8 cellular contexts compared by ENCODE assay signal in genomic region chr19:12163841-12164240, GRCh38. TPM values are rescaled to one million over a fixed set of nuclear protein-coding genes. Genes with fewer than 3 reads are reported as not detected.
A peak's percentile ranks its signal among the peaks of the same experiment; 100 is the strongest.
DNase-seq lines count a peak whose midpoint lies in the region; ATAC-seq and TF ChIP-seq lines count a peak whose summit lies in the region.

No MANE protein-coding gene starts in this region.

- intact Hi-C loops in A673 (cut with micrococcal nuclease; ENCODE audit: unreplicated experiment) = no loop called here
- intact Hi-C loops in lower leg skin (cut with DNase I; ENCODE audit: low total_unique reads) = no loop called here
- intact Hi-C loops in vagina (cut with DNase I) = no loop called here

- H3K4me3 ChIP-seq in A673 (ENCODE audit: low read depth, low read length, poor library complexity, severe bottlenecking) (peak overlapping the region; percentile 79), HL-60 (replicated peaks; ENCODE audit: insufficient read depth, low read length) (peak overlapping the region; percentile 91), astrocyte of the cerebellum (ENCODE audit: low read depth, low read length) (peak overlapping the region; percentile 91), lower leg skin (ENCODE audit: low read depth, poor library complexity, severe bottlenecking) (peak overlapping the region; percentile 92), vagina (peak overlapping the region; percentile 80 to 97)

- H3K36me3 ChIP-seq in A673 (ENCODE audit: insufficient read depth, low read length, poor library complexity, severe bottlenecking) = no peaks in the 10 kb centered on the region
- peaks cover 0 to under 1% of the 10 kb centered on the region in 2 donors for H3K36me3 ChIP-seq in vagina

- H3K9me3 ChIP-seq in A673 (ENCODE audit: low read depth, low read length, poor library complexity, severe bottlenecking) (no peaks in the 10 kb centered on the region), vagina (no peaks in the 10 kb centered on the region)

- POLR2A ChIA-PET in A673 (lab: Charles Lee; ENCODE audit: low non-redundant PET) = interaction anchor here (0.6 kb wide), 1 partner anchor 11 kb away, joined by 9 read pairs; no protein-coding TSS in a partner anchor

- H3K27ac ChIP-seq in A673 (ENCODE audit: low read depth, low read length, poor library complexity, severe bottlenecking) = peak overlapping the region; percentile 90
- H3K27ac ChIP-seq in HL-60 (replicated peaks) = peak overlapping the region; percentile 90
- H3K27ac ChIP-seq in vagina = peak overlapping the region; percentile 91

- no peak for TF ChIP-seq CTCF in A673 (conservative IDR thresholded peaks at IDR 0.05; ENCODE audit: low read depth, low read length)
- TF ChIP-seq CTCF in HL-60 (IDR thresholded peaks at IDR 0.05; ENCODE audit: insufficient read depth, low read length) = no peak
- no peak for TF ChIP-seq CTCF in astrocyte of the cerebellum (IDR thresholded peaks at IDR 0.05; ENCODE audit: low read depth, low read length, missing control alignments)
- TF ChIP-seq CTCF in lower leg skin (IDR thresholded peaks at IDR 0.05) = no peak
- no peak for TF ChIP-seq CTCF in vagina (IDR thresholded peaks at IDR 0.05)

- CTCF ChIA-PET in A673 (lab: Charles Lee) = no interaction called here

- in situ Hi-C loops in astrocyte of the cerebellum (cut with HindIII; ENCODE audit: low sequenced_read_pairs) = no loop called here

- ATAC-seq in GM19023 (IDR thresholded peaks at IDR 0.05; ENCODE audit: unreplicated experiment) (no peak), GM18867 (IDR thresholded peaks at IDR 0.05; ENCODE audit: unreplicated experiment) (no peak)

- no TSS peak for BruUV-seq in A673 (replicated peaks; lab: Mats Ljungman, UMichigan)

- no peak for DNase-seq in A673 (ENCODE audit: low spot score)
- peak in 1 of 2 experiments; percentile 5 for DNase-seq in HL-60 (ENCODE audit: low read depth in 1 of 2, low spot score in 1 of 2)
- no peak for DNase-seq in astrocyte of the cerebellum (ENCODE audit: low read depth)
- DNase-seq in lower leg skin (ENCODE audit: low spot score in 2 of 2) = no peak
- no peak for DNase-seq in vagina (ENCODE audit: extremely low spot score in 2 of 2)
- DNase-seq in NCI-H510A (lab: John Stamatoyannopoulos, UW) = no peak

- 15% methylated on average over 2 of the region's 2 CpGs for WGBS in lower leg skin, 2 donors

- no peaks in the 10 kb centered on the region for H3K27me3 ChIP-seq in A673 (replicated peaks; ENCODE audit: insufficient read depth, low read depth, low read length, poor library complexity)
- H3K27me3 ChIP-seq in HL-60 (ENCODE audit: insufficient read depth, poor library complexity, severe bottlenecking) = no peaks in the 10 kb centered on the region
- H3K27me3 ChIP-seq in vagina = no peaks in the 10 kb centered on the region

- H3K4me1 ChIP-seq in A673 (ENCODE audit: insufficient read depth, low read length, poor library complexity, severe bottlenecking) (no peaks in the 10 kb centered on the region), vagina (peaks cover 30% of the 10 kb centered on the region)

- TF ChIP-seq POLR2A in lower leg skin (IDR thresholded peaks at IDR 0.05) (no peak), vagina (IDR thresholded peaks at IDR 0.05) (no peak)

RNA-seq across cellular contexts. Expression of gene ZNF136, which starts 0.9 kb away (rescaled TPM):
- 9.6 and 12.2 TPM in 2 replicates for total RNA-seq in A673 (2021)
- 10 to 100 TPM in 2 of 4 donors, 1 to 10 TPM in 2; 5.4 to 14.5 (median 11.2) TPM for total RNA-seq in lower leg skin
- 8.1 TPM for total RNA-seq in vagina

RNA-seq across cellular contexts. Expression of gene ZNF625, which starts 7.3 kb away (rescaled TPM):
- total RNA-seq in A673 (2021) (9.1 and 11.1 TPM in 2 replicates), lower leg skin (1 to 10 TPM; 1.6 to 9.2 (median 4.0) TPM), vagina (6.6 TPM)

RNA-seq across cellular contexts. Expression of gene ZNF20, which starts 23.7 kb away (rescaled TPM):
- 4.9 and 5.4 TPM in 2 replicates for total RNA-seq in A673 (2021)
- 1 to 10 TPM; 1.5 to 6.1 (median 4.0) TPM for total RNA-seq in lower leg skin
- total RNA-seq in vagina = 1.5 TPM
